In genomic region chr1:244844155-244845121, GRCh38 we compare ENCODE assay signal across 1 cellular context.
TF ChIP-seq lines count a peak whose summit lies in the region.

No MANE protein-coding gene starts in this region.

TF ChIP-seq in GM23338, 12 proteins besides CTCF, POLR2A, EP300 and RAD21 (continued from another document):
- TF ChIP-seq, protein P1, sequence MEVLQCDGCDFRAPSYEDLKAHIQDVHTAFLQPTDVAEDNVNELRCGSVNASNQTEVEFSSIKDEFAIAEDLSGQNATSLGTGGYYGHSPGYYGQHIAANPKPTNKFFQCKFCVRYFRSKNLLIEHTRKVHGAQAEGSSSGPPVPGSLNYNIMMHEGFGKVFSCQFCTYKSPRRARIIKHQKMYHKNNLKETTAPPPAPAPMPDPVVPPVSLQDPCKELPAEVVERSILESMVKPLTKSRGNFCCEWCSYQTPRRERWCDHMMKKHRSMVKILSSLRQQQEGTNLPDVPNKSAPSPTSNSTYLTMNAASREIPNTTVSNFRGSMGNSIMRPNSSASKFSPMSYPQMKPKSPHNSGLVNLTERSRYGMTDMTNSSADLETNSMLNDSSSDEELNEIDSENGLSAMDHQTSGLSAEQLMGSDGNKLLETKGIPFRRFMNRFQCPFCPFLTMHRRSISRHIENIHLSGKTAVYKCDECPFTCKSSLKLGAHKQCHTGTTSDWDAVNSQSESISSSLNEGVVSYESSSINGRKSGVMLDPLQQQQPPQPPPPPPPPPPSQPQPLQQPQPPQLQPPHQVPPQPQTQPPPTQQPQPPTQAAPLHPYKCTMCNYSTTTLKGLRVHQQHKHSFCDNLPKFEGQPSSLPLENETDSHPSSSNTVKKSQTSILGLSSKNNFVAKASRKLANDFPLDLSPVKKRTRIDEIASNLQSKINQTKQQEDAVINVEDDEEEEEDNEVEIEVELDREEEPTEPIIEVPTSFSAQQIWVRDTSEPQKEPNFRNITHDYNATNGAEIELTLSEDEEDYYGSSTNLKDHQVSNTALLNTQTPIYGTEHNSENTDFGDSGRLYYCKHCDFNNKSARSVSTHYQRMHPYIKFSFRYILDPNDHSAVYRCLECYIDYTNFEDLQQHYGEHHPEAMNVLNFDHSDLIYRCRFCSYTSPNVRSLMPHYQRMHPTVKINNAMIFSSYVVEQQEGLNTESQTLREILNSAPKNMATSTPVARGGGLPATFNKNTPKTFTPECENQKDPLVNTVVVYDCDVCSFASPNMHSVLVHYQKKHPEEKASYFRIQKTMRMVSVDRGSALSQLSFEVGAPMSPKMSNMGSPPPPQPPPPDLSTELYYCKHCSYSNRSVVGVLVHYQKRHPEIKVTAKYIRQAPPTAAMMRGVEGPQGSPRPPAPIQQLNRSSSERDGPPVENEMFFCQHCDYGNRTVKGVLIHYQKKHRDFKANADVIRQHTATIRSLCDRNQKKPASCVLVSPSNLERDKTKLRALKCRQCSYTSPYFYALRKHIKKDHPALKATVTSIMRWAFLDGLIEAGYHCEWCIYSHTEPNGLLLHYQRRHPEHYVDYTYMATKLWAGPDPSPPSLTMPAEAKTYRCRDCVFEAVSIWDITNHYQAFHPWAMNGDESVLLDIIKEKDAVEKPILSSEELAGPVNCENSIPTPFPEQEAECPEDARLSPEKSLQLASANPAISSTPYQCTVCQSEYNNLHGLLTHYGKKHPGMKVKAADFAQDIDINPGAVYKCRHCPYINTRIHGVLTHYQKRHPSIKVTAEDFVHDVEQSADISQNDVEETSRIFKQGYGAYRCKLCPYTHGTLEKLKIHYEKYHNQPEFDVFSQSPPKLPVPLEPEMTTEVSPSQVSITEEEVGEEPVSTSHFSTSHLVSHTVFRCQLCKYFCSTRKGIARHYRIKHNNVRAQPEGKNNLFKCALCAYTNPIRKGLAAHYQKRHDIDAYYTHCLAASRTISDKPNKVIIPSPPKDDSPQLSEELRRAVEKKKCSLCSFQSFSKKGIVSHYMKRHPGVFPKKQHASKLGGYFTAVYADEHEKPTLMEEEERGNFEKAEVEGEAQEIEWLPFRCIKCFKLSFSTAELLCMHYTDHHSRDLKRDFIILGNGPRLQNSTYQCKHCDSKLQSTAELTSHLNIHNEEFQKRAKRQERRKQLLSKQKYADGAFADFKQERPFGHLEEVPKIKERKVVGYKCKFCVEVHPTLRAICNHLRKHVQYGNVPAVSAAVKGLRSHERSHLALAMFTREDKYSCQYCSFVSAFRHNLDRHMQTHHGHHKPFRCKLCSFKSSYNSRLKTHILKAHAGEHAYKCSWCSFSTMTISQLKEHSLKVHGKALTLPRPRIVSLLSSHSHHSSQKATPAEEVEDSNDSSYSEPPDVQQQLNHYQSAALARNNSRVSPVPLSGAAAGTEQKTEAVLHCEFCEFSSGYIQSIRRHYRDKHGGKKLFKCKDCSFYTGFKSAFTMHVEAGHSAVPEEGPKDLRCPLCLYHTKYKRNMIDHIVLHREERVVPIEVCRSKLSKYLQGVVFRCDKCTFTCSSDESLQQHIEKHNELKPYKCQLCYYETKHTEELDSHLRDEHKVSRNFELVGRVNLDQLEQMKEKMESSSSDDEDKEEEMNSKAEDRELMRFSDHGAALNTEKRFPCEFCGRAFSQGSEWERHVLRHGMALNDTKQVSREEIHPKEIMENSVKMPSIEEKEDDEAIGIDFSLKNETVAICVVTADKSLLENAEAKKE (CRISPR knock-in tag; IDR thresholded peaks at IDR 0.05), result no peak
- TF ChIP-seq EZH2 (IDR thresholded peaks at IDR 0.05; ENCODE audit: low read depth, unreplicated experiment) (no peak), EZH2phosphoT487 (IDR thresholded peaks at IDR 0.05; ENCODE audit: unreplicated experiment) (no peak), NANOG (IDR thresholded peaks at IDR 0.05; ENCODE audit: borderline replicate concordance) (no peak), REST (IDR thresholded peaks at IDR 0.05; ENCODE audit: unreplicated experiment) (no peak), STAT1 (IDR thresholded peaks at IDR 0.05; ENCODE audit: unreplicated experiment) (no peak), JUNB (IDR thresholded peaks at IDR 0.05; ENCODE audit: unreplicated experiment) (no peak)
